ENCODE assay signal across 1 cellular context in the genomic region with DNA sequence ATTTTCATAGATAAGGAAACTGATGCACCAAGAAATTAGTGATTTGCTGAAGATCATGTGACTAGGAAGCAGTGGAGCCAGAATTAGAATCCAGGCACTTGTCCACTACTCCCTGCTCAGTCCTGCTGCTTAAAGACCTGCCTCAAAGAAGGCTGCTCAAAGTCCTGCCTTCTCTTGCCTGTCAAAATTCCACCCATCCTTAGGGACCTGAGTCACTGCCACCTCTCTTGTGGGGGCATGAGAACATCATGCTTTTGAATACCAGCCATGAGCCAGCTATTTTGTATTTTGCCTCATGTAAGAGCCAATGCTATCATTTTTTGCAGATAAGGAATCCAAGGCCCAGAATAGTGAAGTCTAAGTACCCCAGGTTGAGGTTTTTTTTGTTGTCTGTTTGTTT.
TF ChIP-seq lines count a peak whose summit lies in the region.

No MANE protein-coding gene starts in this region.

TF ChIP-seq in IMR-90, 13 proteins besides CTCF, POLR2A, EP300 and RAD21:
- peak; percentile 72 for TF ChIP-seq NFE2L2 (IDR thresholded peaks at IDR 0.05; ENCODE audit: low read depth, low read length)
- no peak for TF ChIP-seq SMC3 (IDR thresholded peaks at IDR 0.05; ENCODE audit: low read depth, low read length)
- TF ChIP-seq, protein P1, sequence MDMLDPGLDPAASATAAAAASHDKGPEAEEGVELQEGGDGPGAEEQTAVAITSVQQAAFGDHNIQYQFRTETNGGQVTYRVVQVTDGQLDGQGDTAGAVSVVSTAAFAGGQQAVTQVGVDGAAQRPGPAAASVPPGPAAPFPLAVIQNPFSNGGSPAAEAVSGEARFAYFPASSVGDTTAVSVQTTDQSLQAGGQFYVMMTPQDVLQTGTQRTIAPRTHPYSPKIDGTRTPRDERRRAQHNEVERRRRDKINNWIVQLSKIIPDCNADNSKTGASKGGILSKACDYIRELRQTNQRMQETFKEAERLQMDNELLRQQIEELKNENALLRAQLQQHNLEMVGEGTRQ (IDR thresholded peaks at IDR 0.05; ENCODE audit: low read depth, low read length), result peak; percentile 17; the same call in 1 of the 2 replicates
